In the genomic region with DNA sequence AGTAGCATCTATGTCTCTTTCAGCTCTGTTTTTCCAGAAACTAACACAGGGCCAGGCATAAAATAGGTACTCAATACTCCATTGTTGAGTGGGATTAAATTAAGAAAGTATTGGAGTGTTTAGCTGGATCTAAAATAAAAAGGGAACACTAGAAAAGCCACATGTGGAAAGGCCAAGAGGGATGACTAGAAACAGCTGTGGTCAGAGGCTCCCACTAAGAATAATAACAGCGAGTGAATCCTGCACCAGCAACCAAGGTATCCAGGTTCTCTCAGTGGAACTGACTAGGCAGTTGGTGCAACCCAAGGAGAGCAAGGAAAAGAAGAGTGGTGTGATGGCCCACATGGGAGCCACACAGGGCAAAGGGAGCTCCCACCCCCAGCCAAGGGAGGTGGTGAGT, we compare ENCODE assay signal across 19 cellular contexts.
"Had no signal": no experiment of that assay in that cellular context is flagged by ENCODE, and none has a peak within 500 bp of the region (broad histone marks: within the 10 kb centered on the region; RNA-seq: fewer than 3 reads in every experiment).

No MANE protein-coding gene starts in this region.

- H3K36me3 ChIP-seq: gastroesophageal sphincter, heart left ventricle, left lung, prostate gland, right atrium auricular region, tibial artery had no signal

- H3K9ac ChIP-seq: parathyroid adenoma had no signal

- DNase-seq: cerebellar nuclear complex; cortex of kidney; effector memory CD8-positive, alpha-beta T cell; foreskin keratinocyte; heart left ventricle; hippocampal formation; left cardiac atrium; natural killer cell; stimulated activated CD4-positive, alpha-beta T cell treated with anti-CD3 and anti-CD28 coated beads, Interleukin-4, amount 100 ng/mL, for 4 hours; stimulated activated naive CD8-positive, alpha-beta T cell treated with anti-CD3 and anti-CD28 coated beads, Interleukin-15, Interleukin-2, amounts not matched to agents 100 U/mL and 50 U/mL, for 24 hours; substantia nigra; testis; tibial artery had no signal

- H2AFZ ChIP-seq: parathyroid adenoma had no signal

- H3K9me3 ChIP-seq: prostate gland, testis had no signal

- H3K4me3 ChIP-seq: gastroesophageal sphincter, heart left ventricle, left lung, prostate gland, right atrium auricular region, testis, tibial artery had no signal

- H3K27me3 ChIP-seq: foreskin keratinocyte, gastroesophageal sphincter, left lung, right atrium auricular region, testis, tibial artery had no signal

- H3K27ac ChIP-seq: foreskin keratinocyte, gastroesophageal sphincter, heart left ventricle, left lung, parathyroid adenoma, prostate gland, right atrium auricular region, testis, tibial artery had no signal

- H3K4me1 ChIP-seq: foreskin keratinocyte, gastroesophageal sphincter, heart left ventricle, left lung, parathyroid adenoma, prostate gland, right atrium auricular region, testis, tibial artery had no signal

- ATAC-seq: effector memory CD8-positive, alpha-beta T cell; foreskin keratinocyte; gastroesophageal sphincter; heart left ventricle; left cardiac atrium; left lung; natural killer cell; sciatic nerve; stimulated activated naive CD8-positive, alpha-beta T cell treated with anti-CD3 and anti-CD28 coated beads, Interleukin-15, Interleukin-2, amounts not matched to agents 100 U/mL and 50 U/mL, for 24 hours had no signal
